Comparison of ENCODE assay signal across 1 cellular context in the genomic region with DNA sequence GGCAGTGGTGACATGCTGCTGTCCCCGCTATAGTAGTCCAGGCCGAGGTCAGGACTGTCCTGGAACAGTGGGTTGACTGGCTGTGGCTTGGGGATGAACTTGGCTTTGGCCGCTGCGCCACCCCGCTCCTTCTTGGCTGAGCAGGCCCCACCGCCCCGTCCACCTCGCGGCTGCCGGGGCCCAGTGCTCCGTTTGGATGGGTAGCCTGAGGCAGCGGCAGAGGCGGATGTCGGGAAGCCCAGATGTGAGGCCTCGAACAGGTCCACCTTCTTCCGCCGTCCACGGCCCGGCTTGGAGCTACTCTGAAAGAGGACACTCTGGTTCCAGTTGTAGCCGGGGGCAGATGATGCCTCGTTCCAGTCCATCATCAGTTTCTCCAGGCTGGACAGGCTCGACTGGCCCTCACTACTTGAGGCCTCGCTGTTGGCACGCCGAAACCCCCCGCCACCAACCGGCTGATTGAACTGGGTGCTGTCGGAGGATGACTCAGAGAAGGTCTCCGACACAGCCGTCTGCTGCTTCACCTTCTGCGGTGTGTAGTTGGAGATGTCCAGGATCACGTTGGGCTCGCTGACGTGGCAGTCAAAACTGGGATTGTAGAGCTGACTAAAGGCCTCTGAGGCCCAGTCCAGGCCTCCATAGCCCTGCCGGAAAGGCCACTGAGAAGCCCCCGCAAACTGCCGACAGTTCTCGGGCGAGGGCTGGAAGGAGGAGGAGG.
TF ChIP-seq lines count a peak whose summit lies in the region.

No MANE protein-coding gene starts in this region.

TF ChIP-seq in endothelial cell of umbilical vein, 7 proteins besides CTCF, POLR2A, EP300 and RAD21 (continued from another document):
- no peak for TF ChIP-seq POLR2AphosphoS5 (IDR thresholded peaks at IDR 0.05; ENCODE audit: insufficient read depth, low read depth, low read length)
- TF ChIP-seq EZH2 (IDR thresholded peaks at IDR 0.05; ENCODE audit: borderline replicate concordance, low read depth, low read length, severe bottlenecking) = no peak
- TF ChIP-seq, protein P1, sequence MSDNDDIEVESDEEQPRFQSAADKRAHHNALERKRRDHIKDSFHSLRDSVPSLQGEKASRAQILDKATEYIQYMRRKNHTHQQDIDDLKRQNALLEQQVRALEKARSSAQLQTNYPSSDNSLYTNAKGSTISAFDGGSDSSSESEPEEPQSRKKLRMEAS (IDR thresholded peaks at IDR 0.05; ENCODE audit: insufficient read depth, insufficient read length) = no peak
- no peak for TF ChIP-seq GATA2 (IDR thresholded peaks at IDR 0.05; ENCODE audit: insufficient read depth, insufficient read length, low read depth, low read length)
- TF ChIP-seq JUN (IDR thresholded peaks at IDR 0.05; ENCODE audit: borderline replicate concordance, insufficient read depth, insufficient read length, low read depth) = no peak
TF ChIP-seq in endothelial cell of umbilical vein: peak in this region for 0.
